ENCODE assay signal across 9 cellular contexts in genomic region chr18:54250846-54251251, GRCh38. TPM values are rescaled to one million over a fixed set of nuclear protein-coding genes. Genes with fewer than 3 reads are reported as not detected.
A peak's percentile ranks its signal among the peaks of the same experiment; 100 is the strongest.
DNase-seq lines count a peak whose midpoint lies in the region; ATAC-seq and TF ChIP-seq lines count a peak whose summit lies in the region.
"Had no signal": no experiment of that assay in that cellular context is flagged by ENCODE, and none has a peak within 500 bp of the region (broad histone marks: within the 10 kb centered on the region; RNA-seq: fewer than 3 reads in every experiment).

No MANE protein-coding gene starts in this region.

- no peak overlapping the region for H4K5ac ChIP-seq in H9 (ENCODE audit: insufficient read length, low read depth, low read length)

- peaks cover 0 to 7% (median 0%) of the 10 kb centered on the region in 3 experiments; a peak in 3 of 7 replicates for H3K36me3 Mint-ChIP-seq in H9 (ENCODE audit: insufficient read depth in 1 of 3, low read depth in 3 of 3)

- H3K4ac ChIP-seq in H9 (ENCODE audit: low read depth, low read length), result no peak overlapping the region

- H3K4me1 ChIP-seq in H9 (ENCODE audit: insufficient read depth, low read length), result peaks cover 3% of the 10 kb centered on the region; the same call in 1 of the 2 replicates
- H3K4me1 ChIP-seq in suprapubic skin, result peaks cover 42% of the 10 kb centered on the region

- no peaks in the 10 kb centered on the region for H3K27me3 ChIP-seq in H9 (ENCODE audit: insufficient read depth, low read length)
- H3K27me3 ChIP-seq in suprapubic skin, result no peaks in the 10 kb centered on the region

- H3K23ac ChIP-seq in H9 (ENCODE audit: insufficient read length, low read depth, low read length), result no peak overlapping the region

- H3K79me1 ChIP-seq in H9 (ENCODE audit: insufficient read depth, low read depth, low read length, poor library complexity, severe bottlenecking), result no peaks in the 10 kb centered on the region

- ATAC-seq in GM19463 (IDR thresholded peaks at IDR 0.05; ENCODE audit: unreplicated experiment) (peak; percentile 72), HG03159 (IDR thresholded peaks at IDR 0.05; ENCODE audit: unreplicated experiment) (peak; percentile 77)

- H3K23me2 ChIP-seq in H9 (ENCODE audit: insufficient read length, low read depth, low read length, poor library complexity, severe bottlenecking), result no peaks in the 10 kb centered on the region

- H3K9ac ChIP-seq in H9 (ENCODE audit: extremely low read depth, insufficient read length, low read length), result no peak overlapping the region

- H3K18ac ChIP-seq in H9 (ENCODE audit: insufficient read length, low read depth, low read length), result no peak overlapping the region

- no peak for TF ChIP-seq POLR2A in suprapubic skin (IDR thresholded peaks at IDR 0.05)

- H2BK120ac ChIP-seq in H9 (ENCODE audit: low read depth, low read length, poor library complexity, severe bottlenecking), result no peak overlapping the region

- H2BK5ac ChIP-seq in H9 (ENCODE audit: insufficient read length, low read length), result no peak overlapping the region

- no peak overlapping the region for H3K4me3 Mint-ChIP-seq in H9

- no peaks in the 10 kb centered on the region for H3K79me2 ChIP-seq in H9 (ENCODE audit: insufficient read depth, low read length)

- no peak overlapping the region for H3K4me3 ChIP-seq in suprapubic skin

- H3K9me3 ChIP-seq in H9 (ENCODE audit: control insufficient read depth, low read depth, low read length) (no peaks in the 10 kb centered on the region), suprapubic skin (no peaks in the 10 kb centered on the region)

- H3K27ac ChIP-seq in H9 (ENCODE audit: insufficient read length, low read depth, low read length) (no peak overlapping the region), suprapubic skin (no peak overlapping the region)

- no peaks in the 10 kb centered on the region for H3K27me3 Mint-ChIP-seq in H9 (ENCODE audit: low read depth)

- no peak overlapping the region for H3K14ac ChIP-seq in H9 (ENCODE audit: insufficient read depth, low read length)

- H3T11ph ChIP-seq in H9 (ENCODE audit: low read length), result no peak overlapping the region

- no peak overlapping the region for H2AK5ac ChIP-seq in H9 (ENCODE audit: insufficient read length, low read length)

- WGBS in H9 (ENCODE audit: extremely low coverage, insufficient read length, low lambda C conversion rate), result no CpG with 5 or more reads among the region's 2 CpGs
- 82% methylated on average over 2 of the region's 2 CpGs for WGBS in suprapubic skin

- TF ChIP-seq EP300 in suprapubic skin (IDR thresholded peaks at IDR 0.05), result no peak

- no peak overlapping the region for H3K27ac Mint-ChIP-seq in H9

- no peak overlapping the region for H2AFZ ChIP-seq in H9 (ENCODE audit: low read length)

- no peak overlapping the region for H4K8ac ChIP-seq in H9 (replicated peaks; ENCODE audit: insufficient read length, low read depth, low read length)

- H3K56ac ChIP-seq in H9 (ENCODE audit: insufficient read length, low read depth, low read length), result no peak overlapping the region

- H2BK20ac ChIP-seq in H9 (ENCODE audit: low read depth, low read length, poor library complexity, severe bottlenecking), result no peak overlapping the region

- peak; percentile 26 for DNase-seq in GM10266 (ENCODE audit: extremely low spot score)
- DNase-seq in dermis blood vessel endothelial cell, result peak; percentile 57
- no peak for DNase-seq in T-helper 9 cell
- DNase-seq in H9, result no peak
- no peak for DNase-seq in suprapubic skin (ENCODE audit: low spot score in 2 of 2)
- DNase-seq in NCI-H510A (lab: John Stamatoyannopoulos, UW), result no peak
- DNase-seq: NCI-H2171 treated with DMSO at 0.1 percent for 48 hours had no signal

- H3K36me3 ChIP-seq in suprapubic skin, result no peaks in the 10 kb centered on the region

- no peak overlapping the region for H4K91ac ChIP-seq in H9 (ENCODE audit: insufficient read length, low read depth, low read length)

- H4K20me1 ChIP-seq in H9 (ENCODE audit: control insufficient read depth, insufficient read depth, insufficient read length), result no peaks in the 10 kb centered on the region

- no peak overlapping the region for H2BK15ac ChIP-seq in H9 (ENCODE audit: low read depth, low read length)

- H2BK12ac ChIP-seq in H9 (ENCODE audit: insufficient read length, low read depth, low read length), result no peak overlapping the region

- no peaks in the 10 kb centered on the region for H3K9me3 Mint-ChIP-seq in H9

- peaks cover 42 to 48% of the 10 kb centered on the region in 2 experiments for H3K4me1 Mint-ChIP-seq in H9

- TF ChIP-seq CTCF in GM10266 (IDR thresholded peaks at IDR 0.05; ENCODE audit: control insufficient read depth, insufficient read depth, low read depth, missing control alignments) (no peak), H9 (conservative IDR thresholded peaks at IDR 0.05) (no peak), suprapubic skin (IDR thresholded peaks at IDR 0.05) (no peak)

- H3K4me2 ChIP-seq in H9 (ENCODE audit: insufficient read depth, insufficient read length, low read length), result no peak overlapping the region

RNA-seq across cellular contexts. Expression of gene POLI, which starts 18.5 kb away (rescaled TPM):
- total RNA-seq in dermis blood vessel endothelial cell (23.7 and 29.3 TPM in 2 replicates), H9 (2021) (44.1 and 45.0 TPM in 2 replicates), suprapubic skin (10 to 100 TPM in 3 of 4 donors, 1 to 10 TPM in 1; 6.4 to 40.4 (median 18.6) TPM)

RNA-seq across cellular contexts. Expression of gene MBD2, which starts 26.4 kb away (rescaled TPM):
- total RNA-seq in dermis blood vessel endothelial cell (26.7 and 34.4 TPM in 2 replicates), H9 (2021) (29.9 and 34.0 TPM in 2 replicates), suprapubic skin (10 to 100 TPM; 40.8 to 55.8 (median 45.0) TPM)

Comparison
In these comparisons a context has a peak if more than half of its experiments do, and no peak if none do; other contexts are left out.
1. DNase-seq: peak in GM10266 (single experiment) and dermis blood vessel endothelial cell (single experiment); none in T-helper 9 cell (single experiment), H9 (single experiment), suprapubic skin (0 of 2) and NCI-H510A (single experiment).